Comparison of ENCODE assay signal across 22 cellular contexts in genomic region chr12:112097641-112098040, GRCh38. TPM values are rescaled to one million over a fixed set of nuclear protein-coding genes. Genes with fewer than 3 reads are reported as not detected.
DNase-seq lines count a peak whose midpoint lies in the region; ATAC-seq and TF ChIP-seq lines count a peak whose summit lies in the region.
"Had no signal": no experiment of that assay in that cellular context is flagged by ENCODE, and none has a peak within 500 bp of the region (broad histone marks: within the 10 kb centered on the region; RNA-seq: fewer than 3 reads in every experiment).

No MANE protein-coding gene starts in this region.

- H3K4me1 Mint-ChIP-seq in activated CD4-positive, alpha-beta T cell treated with anti-CD3 and anti-CD28 coated beads for 36 hours: peaks cover 52% of the 10 kb centered on the region

- H3K4me1 ChIP-seq in PC-3 (ENCODE audit: insufficient read depth, low read length) (peaks cover 31% of the 10 kb centered on the region), osteoblast (ENCODE audit: insufficient read depth, low read length) (peaks cover 20% of the 10 kb centered on the region), right cardiac atrium (ENCODE audit: control insufficient read depth, insufficient read depth, low read length) (no peaks in the 10 kb centered on the region)
- H3K4me1 ChIP-seq: HAP-1, parathyroid adenoma had no signal

- no peak for ATAC-seq in activated CD4-positive, alpha-beta T cell treated with anti-CD3 and anti-CD28 coated beads for 36 hours
- ATAC-seq in PC-3 (peak; percentile 62), right cardiac atrium (no peak)
- ATAC-seq: gastrocnemius medialis, lower lobe of right lung had no signal

- no peak overlapping the region for H3K4me3 Mint-ChIP-seq in activated CD4-positive, alpha-beta T cell treated with anti-CD3 and anti-CD28 coated beads for 36 hours
- H3K4me3 Mint-ChIP-seq: central memory CD8-positive, alpha-beta T cell had no signal

- no peaks in the 10 kb centered on the region for H3K9me3 Mint-ChIP-seq in activated CD4-positive, alpha-beta T cell treated with anti-CD3 and anti-CD28 coated beads for 36 hours (ENCODE audit: low read depth)
- H3K9me3 Mint-ChIP-seq: activated naive CD4-positive, alpha-beta T cell treated with anti-CD3 and anti-CD28 coated beads, Interleukin-2, amount 50 U/mL, for 24 hours; central memory CD8-positive, alpha-beta T cell had no signal

- H3K9me3 ChIP-seq in PC-3 (ENCODE audit: low read length) (no peaks in the 10 kb centered on the region), osteoblast (ENCODE audit: low read depth, low read length) (no peaks in the 10 kb centered on the region), right cardiac atrium (ENCODE audit: control insufficient read depth, low read length) (no peaks in the 10 kb centered on the region)
- H3K9me3 ChIP-seq: gastrocnemius medialis, HAP-1, lower lobe of right lung, tibial artery had no signal

- CTCF ChIA-PET in activated CD4-positive, alpha-beta T cell treated with anti-CD3 and anti-CD28 coated beads for 36 hours (lab: Charles Lee): interaction anchor here (0.9 to 1.7 kb wide), 4 partner anchors 22 to 84 kb away, joined by 3 to 8 read pairs (median 4); partner anchors contain the start of gene ERP29
- CTCF ChIA-PET in PC-3 (lab: Charles Lee): interaction anchor here (0.7 kb wide), 1 partner anchor 15 kb away, joined by 8 read pairs; no protein-coding TSS in a partner anchor

- DNase-seq in activated CD4-positive, alpha-beta T cell treated with anti-CD3 and anti-CD28 coated beads for 36 hours: no peak
- DNase-seq in activated CD4-positive, alpha-beta T cell treated with anti-CD3 and anti-CD28 coated beads for 1 hour: no peak
- DNase-seq in PC-3: peak; percentile 66
- peak; percentile 18 for DNase-seq in astrocyte of the spinal cord (ENCODE audit: low read depth, low spot score)
- DNase-seq in osteoblast (ENCODE audit: insufficient read length, low spot score, missing footprints): no peak
- no peak for DNase-seq in right cardiac atrium
- no peak for DNase-seq in SK-N-DZ (ENCODE audit: low spot score)
- no peak for DNase-seq in NCI-H1694 treated with DMSO at 0.1 percent for 48 hours (lab: John Stamatoyannopoulos, UW)
- DNase-seq: C1 segment of cervical spinal cord; gastrocnemius medialis; lower lobe of right lung; MM.1S; NCI-H1930; NCI-H510A treated with DMSO at 0.1 percent for 48 hours; stimulated activated CD4-positive, alpha-beta T cell treated with anti-CD3 and anti-CD28 coated beads, Interleukin-4, amount 100 ng/mL, for 24 hours; stimulated activated CD8-positive, alpha-beta memory T cell treated with anti-CD3 and anti-CD28 coated beads, Interleukin-4, amount 100 ng/mL, for 48 hours; tibial artery had no signal

- in situ Hi-C loops in astrocyte of the spinal cord (cut with HindIII; ENCODE audit: low sequenced_read_pairs): no loop called here

- POLR2A ChIA-PET in activated CD4-positive, alpha-beta T cell treated with anti-CD3 and anti-CD28 coated beads for 36 hours (lab: Charles Lee): interaction anchor here (0.6 to 2.7 kb wide), 4 partner anchors 9 to 59 kb away, joined by 3 to 9 read pairs (median 4); partner anchors contain the start of gene TRAFD1
- POLR2A ChIA-PET in PC-3 (lab: Charles Lee; ENCODE audit: unreplicated experiment): interaction anchor here (0.7 kb wide), 1 partner anchor 24 kb away, joined by 13 read pairs; no protein-coding TSS in a partner anchor

- intact Hi-C loops in activated CD4-positive, alpha-beta T cell treated with anti-CD3 and anti-CD28 coated beads for 36 hours (cut with DNase I, micrococcal nuclease): loop anchor here in 1 of 2 experiments (2.0 kb wide), 1 partner anchor 23 kb away; no protein-coding TSS in a partner anchor
- intact Hi-C loops in PC-3 (cut with micrococcal nuclease): no loop called here
- intact Hi-C loops in right cardiac atrium (cut with DNase I): loop anchor here in 1 of 4 donors (10.0 kb wide), 1 partner anchor 153 kb away; no protein-coding TSS in a partner anchor

- no peak overlapping the region for H2AFZ ChIP-seq in PC-3 (ENCODE audit: low read length)
- no peak overlapping the region for H2AFZ ChIP-seq in osteoblast (ENCODE audit: low read length)
- H2AFZ ChIP-seq: parathyroid adenoma had no signal

- BruUV-seq in PC-3 (replicated peaks; lab: Mats Ljungman, UMichigan): TSS peak; percentile 67

- peaks cover 49% of the 10 kb centered on the region for H3K36me3 ChIP-seq in PC-3 (ENCODE audit: low read depth, low read length)
- H3K36me3 ChIP-seq in osteoblast (ENCODE audit: insufficient read depth, low read length): peaks cover 20% of the 10 kb centered on the region

- no peak overlapping the region for H3K4me3 ChIP-seq in PC-3 (ENCODE audit: low read length)
- no peak overlapping the region for H3K4me3 ChIP-seq in astrocyte of the spinal cord (ENCODE audit: low read depth, low read length)
- H3K4me3 ChIP-seq in osteoblast (ENCODE audit: insufficient read depth, low read length): no peak overlapping the region
- H3K4me3 ChIP-seq in right cardiac atrium (ENCODE audit: low read length): no peak overlapping the region
- H3K4me3 ChIP-seq: gastrocnemius medialis, HAP-1, lower lobe of right lung, tibial artery had no signal

- H3K9ac ChIP-seq in PC-3 (ENCODE audit: low read length): no peak overlapping the region
- H3K9ac ChIP-seq: parathyroid adenoma had no signal

- H3K27ac ChIP-seq in PC-3 (ENCODE audit: low read length) (peak overlapping the region; percentile 76), osteoblast (ENCODE audit: low read depth, low read length) (peak overlapping the region; percentile 3), right cardiac atrium (ENCODE audit: low read length) (no peak overlapping the region)
- H3K27ac ChIP-seq: lower lobe of right lung, parathyroid adenoma, tibial artery, VCaP had no signal

- H3F3A ChIP-seq in PC-3 (ENCODE audit: low read length, unreplicated experiment): peaks cover 9% of the 10 kb centered on the region

- no peak overlapping the region for H3K4me2 ChIP-seq in PC-3 (ENCODE audit: low read length)
- H3K4me2 ChIP-seq in osteoblast (ENCODE audit: insufficient read depth, low read length): no peak overlapping the region

- peaks cover 56% of the 10 kb centered on the region for H3K36me3 Mint-ChIP-seq in activated CD4-positive, alpha-beta T cell treated with anti-CD3 and anti-CD28 coated beads for 36 hours (ENCODE audit: low read depth)

- peaks cover 60% of the 10 kb centered on the region for H4K20me1 ChIP-seq in PC-3 (ENCODE audit: low read length)
- H4K20me1 ChIP-seq in osteoblast (ENCODE audit: insufficient read depth, low read length): peaks cover 12% of the 10 kb centered on the region

- H3K79me2 ChIP-seq in PC-3 (ENCODE audit: low read length) (peaks cover 96% of the 10 kb centered on the region), osteoblast (ENCODE audit: insufficient read depth, low read length) (peaks cover 87% of the 10 kb centered on the region)

- H3K27me3 ChIP-seq in PC-3 (ENCODE audit: low read length) (no peaks in the 10 kb centered on the region), osteoblast (ENCODE audit: insufficient read depth, low read length) (no peaks in the 10 kb centered on the region), right cardiac atrium (ENCODE audit: control insufficient read depth, insufficient read depth) (no peaks in the 10 kb centered on the region)
- H3K27me3 ChIP-seq: gastrocnemius medialis, tibial artery had no signal

- 95% methylated on average over 8 of the region's 8 CpGs for WGBS in right cardiac atrium

- no peaks in the 10 kb centered on the region for H3K9me2 ChIP-seq in PC-3 (replicated peaks; ENCODE audit: low read length)

- peak overlapping the region; percentile 76 for H3K27ac Mint-ChIP-seq in activated CD4-positive, alpha-beta T cell treated with anti-CD3 and anti-CD28 coated beads for 36 hours

- TF ChIP-seq CTCF in PC-3 (conservative IDR thresholded peaks at IDR 0.05; ENCODE audit: low read depth, low read length) (no peak), astrocyte of the spinal cord (IDR thresholded peaks at IDR 0.05; ENCODE audit: low read depth, low read length) (no peak), osteoblast (IDR thresholded peaks at IDR 0.05; ENCODE audit: extremely low read depth, low read depth, low read length) (no peak)

- no peaks in the 10 kb centered on the region for H3K27me3 Mint-ChIP-seq in activated CD4-positive, alpha-beta T cell treated with anti-CD3 and anti-CD28 coated beads for 36 hours
- H3K27me3 Mint-ChIP-seq: activated naive CD4-positive, alpha-beta T cell treated with anti-CD3 and anti-CD28 coated beads, Interleukin-2, amount 50 U/mL, for 24 hours; central memory CD8-positive, alpha-beta T cell had no signal

RNA-seq across cellular contexts. Expression of gene NAA25, which starts 10.9 kb away (rescaled TPM):
- 10 to 100 TPM; 50.9 to 58.5 TPM for total RNA-seq in activated CD4-positive, alpha-beta T cell treated with anti-CD3 and anti-CD28 coated beads for 36 hours
- total RNA-seq in PC-3 (2014; rRNA removed) (33.3 and 36.6 TPM in 2 replicates), osteoblast (20.0 and 20.6 TPM in 2 replicates), right cardiac atrium (10 to 100 TPM; 15.3 to 21.7 (median 18.0) TPM)
- 4.6 TPM for polyA plus RNA-seq in right cardiac atrium
- polyA plus RNA-seq in SK-N-DZ (2014; cell fraction: cytosol; rRNA removed): 20.9 and 25.7 TPM in 2 replicates
- 39.2 and 50.6 TPM in 2 replicates for polyA plus RNA-seq in SK-N-DZ (2014; cell fraction: nucleus; rRNA removed)

RNA-seq across cellular contexts. Expression of gene TRAFD1, which starts 27.7 kb away (rescaled TPM):
- total RNA-seq in activated CD4-positive, alpha-beta T cell treated with anti-CD3 and anti-CD28 coated beads for 36 hours: 10 to 100 TPM; 52.5 to 54.1 TPM
- total RNA-seq in PC-3 (2014; rRNA removed) (33.9 and 34.1 TPM in 2 replicates), osteoblast (39.8 and 40.5 TPM in 2 replicates), right cardiac atrium (10 to 100 TPM; 21.9 to 24.5 (median 23.9) TPM)
- polyA plus RNA-seq in right cardiac atrium: 13.4 TPM
- polyA plus RNA-seq in SK-N-DZ (2014; cell fraction: cytosol; rRNA removed): 34.6 and 36.5 TPM in 2 replicates
- 26.7 and 48.3 TPM in 2 replicates for polyA plus RNA-seq in SK-N-DZ (2014; cell fraction: nucleus; rRNA removed)

Comparison
In these comparisons a context has a peak if more than half of its experiments do, and no peak if none do; other contexts are left out.
1. DNase-seq: peak in PC-3 (single experiment) and astrocyte of the spinal cord (single experiment); none in activated CD4-positive, alpha-beta T cell treated with anti-CD3 and anti-CD28 coated beads for 36 hours (single experiment), activated CD4-positive, alpha-beta T cell treated with anti-CD3 and anti-CD28 coated beads for 1 hour (single experiment), osteoblast (single experiment), right cardiac atrium (0 of 3), SK-N-DZ (single experiment) and NCI-H1694 treated with DMSO at 0.1 percent for 48 hours (single experiment).